ENCODE assay signal across 8 cellular contexts in genomic region chr10:119207367-119207668, GRCh38. TPM values are rescaled to one million over a fixed set of nuclear protein-coding genes. Genes with fewer than 3 reads are reported as not detected.
DNase-seq lines count a peak whose midpoint lies in the region; TF ChIP-seq lines count a peak whose summit lies in the region.

Gene GRK5, plus strand, starts transcription at chr10:119207571. Its CDS starts 347 bp downstream, at chr10:119207918.

- CTCF ChIA-PET in SK-N-SH (lab: Yijun Ruan, JAX): interaction anchor here (0.6 to 15.4 kb wide), 56 partner anchors 8 to 401 kb away, joined by 3 to 505 read pairs (median 5); partner anchors contain the start of genes RGS10 and SFXN4

- TF ChIP-seq CTCF in HFF-Myc (IDR thresholded peaks at IDR 0.05; ENCODE audit: low read depth, low read length, missing control alignments) (no peak), SK-N-SH (IDR thresholded peaks at IDR 0.05) (no peak)

- WGBS in SK-N-SH (ENCODE audit: low lambda C conversion rate): 2% methylated on average over 6 of the region's 34 CpGs

- peak within 1 kb of the TSS; percentile 67 to 98 for H3K27ac ChIP-seq in SK-N-SH (ENCODE audit: low read depth in 2 of 2, low read length in 1 of 2)

- no peak for TF ChIP-seq EP300 in SK-N-SH (IDR thresholded peaks at IDR 0.05; ENCODE audit: borderline replicate concordance in 1 of 2, low read depth in 1 of 2, low read length in 1 of 2)

- no peak for TF ChIP-seq RAD21 in SK-N-SH (IDR thresholded peaks at IDR 0.05; ENCODE audit: low read length)

- no peaks in the 10 kb centered on the region for H3K9me3 ChIP-seq in SK-N-SH

- peak within 1 kb of the TSS; percentile 65 for H2AFZ ChIP-seq in SK-N-SH (ENCODE audit: low read depth)

- POLR2A ChIA-PET in SK-N-SH (lab: Yijun Ruan, JAX): interaction anchor here (0.6 to 1.5 kb wide), 2 partner anchors 59 to 74 kb away, joined by 3 to 4 read pairs; no protein-coding TSS in a partner anchor

- peak within 1 kb of the TSS; percentile 74 for H3K9ac ChIP-seq in SK-N-SH

- H3K9me2 ChIP-seq in SK-N-SH: no peaks in the 10 kb centered on the region

- H4K20me1 ChIP-seq in SK-N-SH (ENCODE audit: insufficient read depth): no peaks in the 10 kb centered on the region

- DNase-seq in GM03348 (ENCODE audit: low spot score): peak; percentile 99
- peak; percentile 82 for DNase-seq in HFF-Myc (ENCODE audit: extremely low read depth, low read depth)
- peak; percentile 97 for DNase-seq in NAMALWA (ENCODE audit: low spot score)
- DNase-seq in SK-N-SH: peak; percentile 98
- DNase-seq in activated naive CD4-positive, alpha-beta T cell treated with anti-CD3 and anti-CD28 coated beads, Interleukin-2, amount 50 U/mL, for 16 hours: peak; percentile 95
- DNase-seq in germinal center (ENCODE audit: low spot score): peak; percentile 97
- DNase-seq in nucleus accumbens (lab: John Stamatoyannopoulos, UW): peak; percentile 51 to 96 (median 90)
- peak; percentile 94 for DNase-seq in superior temporal gyrus (ENCODE audit: extremely low spot score)

- H3K79me2 ChIP-seq in SK-N-SH (ENCODE audit: insufficient read depth): peaks cover 34% of the 10 kb centered on the region

- H3K4me3 ChIP-seq in HFF-Myc (replicated peaks; ENCODE audit: low read depth, low read length): peak within 1 kb of the TSS; percentile 62
- peak within 1 kb of the TSS; percentile 91 for H3K4me3 ChIP-seq in SK-N-SH (ENCODE audit: low read depth in 2 of 2, low read length in 1 of 2)

- peaks cover 30 to 32% of the 10 kb centered on the region in 2 experiments for H3K4me1 ChIP-seq in SK-N-SH (ENCODE audit: control insufficient read depth in 1 of 2, insufficient read depth in 2 of 2, low read depth in 1 of 2, low read length in 1 of 2)

- H3K36me3 ChIP-seq in SK-N-SH (replicated peaks in 1 of 2; ENCODE audit: control insufficient read depth in 1 of 2, insufficient read depth in 2 of 2, low read length in 1 of 2): no peaks in the 10 kb centered on the region

- peak within 1 kb of the TSS; percentile 97 for H3K4me2 ChIP-seq in SK-N-SH

- H3K27me3 ChIP-seq in SK-N-SH (ENCODE audit: insufficient read depth): no peaks in the 10 kb centered on the region

- peaks cover 36% of the 10 kb centered on the region for H3F3A ChIP-seq in SK-N-SH (replicated peaks; ENCODE audit: insufficient read depth)

TF ChIP-seq in SK-N-SH, 30 proteins besides CTCF, POLR2A, EP300 and RAD21:
- TF ChIP-seq GABPA (IDR thresholded peaks at IDR 0.05; ENCODE audit: low read depth) (no peak), NFIC (IDR thresholded peaks at IDR 0.05; ENCODE audit: borderline replicate concordance) (no peak), RXRA (IDR thresholded peaks at IDR 0.05; ENCODE audit: borderline replicate concordance, low read depth) (no peak), IRF3 (IDR thresholded peaks at IDR 0.05; ENCODE audit: low read depth, low read length) (no peak), PBX3 (IDR thresholded peaks at IDR 0.05) (no peak), EZH2phosphoT487 (IDR thresholded peaks at IDR 0.05; ENCODE audit: borderline replicate concordance, low read depth) (no peak), TEAD4 (IDR thresholded peaks at IDR 0.05; ENCODE audit: borderline replicate concordance, insufficient read depth) (no peak), FOXJ3 (CRISPR knock-in tag; IDR thresholded peaks at IDR 0.05) (no peak), POLR2AphosphoS5 (IDR thresholded peaks at IDR 0.05; ENCODE audit: low read depth, low read length) (0 out of 2 replicates have a peak, but pooled peaks have one; percentile 17), MAX (IDR thresholded peaks at IDR 0.05; ENCODE audit: low read depth) (no peak), RCOR1 (IDR thresholded peaks at IDR 0.05; ENCODE audit: low read length) (no peak), TAF1 (IDR thresholded peaks at IDR 0.05; ENCODE audit: borderline replicate concordance, low read depth, low read length) (0 out of 2 replicates have a peak, but pooled peaks have one; percentile 32), MXI1 (IDR thresholded peaks at IDR 0.05; ENCODE audit: low read depth, low read length) (peak; percentile 50; the same call in 1 of the 2 replicates), ELF1 (IDR thresholded peaks at IDR 0.05) (no peak), NRF1 (IDR thresholded peaks at IDR 0.05; ENCODE audit: low read depth, low read length) (peak; percentile 96), YY1 (IDR thresholded peaks at IDR 0.05; ENCODE audit: low read depth) (no peak)

RNA-seq across cellular contexts. Expression of gene GRK5, which starts in this region (rescaled TPM):
- 9.5 and 12.1 TPM in 2 replicates for polyA plus RNA-seq in SK-N-SH (2012; rRNA removed)
- 8.9 and 11.6 TPM in 2 replicates for polyA plus RNA-seq in SK-N-SH (2012; cell fraction: cytosol; rRNA removed)
- 10.3 and 10.8 TPM in 2 replicates for polyA plus RNA-seq in SK-N-SH (2012; cell fraction: nucleus; rRNA removed)

Comparison
In these comparisons a context has a peak if more than half of its experiments do, and no peak if none do; other contexts are left out.
1. Peak in every context shown above with its lines: DNase-seq, H3K4me3 ChIP-seq and H3K27ac ChIP-seq.